8 cellular contexts compared by ENCODE assay signal in the genomic region with DNA sequence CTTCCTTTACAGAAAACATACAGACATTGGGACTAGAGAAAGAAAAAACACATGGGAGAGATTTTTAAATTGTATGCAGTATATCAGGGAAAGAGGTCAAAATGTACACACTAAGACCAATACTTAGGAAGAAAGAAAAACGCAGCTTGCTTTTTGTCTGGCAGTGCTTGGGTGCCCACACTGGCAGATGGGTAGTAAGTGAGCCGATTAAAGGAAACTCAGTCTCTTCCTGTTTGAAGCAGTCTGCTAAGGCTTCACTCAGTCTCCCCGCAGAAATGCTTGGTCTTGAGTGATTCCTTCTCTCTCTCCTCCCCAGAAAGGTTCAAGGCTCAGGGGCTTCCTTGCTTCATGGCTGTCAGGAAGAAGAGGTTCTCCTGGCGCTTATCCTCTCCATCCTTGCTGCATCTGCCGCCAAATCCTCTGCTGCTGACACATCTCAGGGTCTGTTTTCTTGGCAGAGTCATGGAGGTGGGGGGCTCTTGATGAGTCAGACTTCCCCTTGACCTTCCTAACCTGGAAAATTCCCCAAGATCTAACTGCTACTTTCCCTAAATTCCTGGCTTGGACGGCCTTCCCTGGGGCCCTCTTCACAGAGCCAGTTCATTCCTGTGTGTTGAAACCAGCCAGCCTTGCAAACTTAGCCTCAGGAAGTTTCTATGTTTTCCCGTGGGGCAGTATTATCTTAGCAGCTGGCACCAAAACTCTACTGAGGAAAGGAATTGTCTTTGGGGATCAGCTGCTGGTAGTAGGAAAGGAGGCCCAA. TPM values are rescaled to one million over a fixed set of nuclear protein-coding genes. Genes with fewer than 3 reads are reported as not detected.
DNase-seq lines count a peak whose midpoint lies in the region; FAIRE-seq and TF ChIP-seq lines count a peak whose summit lies in the region.

No MANE protein-coding gene starts in this region.

- H3K4me3 ChIP-seq in AG10803 (ENCODE audit: low read length) = no peak overlapping the region

- H3K4me1 Mint-ChIP-seq in immature natural killer cell = peaks cover 47 to 51% of the 10 kb centered on the region in 2 donors

- H3K9me3 Mint-ChIP-seq in immature natural killer cell = no peaks in the 10 kb centered on the region

- no peak for TF ChIP-seq CTCF in AG10803 (conservative IDR thresholded peaks at IDR 0.05; ENCODE audit: low read length)

- H3K27me3 Mint-ChIP-seq in immature natural killer cell (ENCODE audit: low read depth in 3 of 3) = peaks cover 0 to 2% (median 0%) of the 10 kb centered on the region in 3 donors

- no peak for TF ChIP-seq POLR2A in GM12892 (IDR thresholded peaks at IDR 0.05; ENCODE audit: low read depth, low read length)

- H3K27ac Mint-ChIP-seq in immature natural killer cell = peak overlapping the region; percentile 14 to 90 (median 60)

- no peaks in the 10 kb centered on the region for H3K36me3 Mint-ChIP-seq in immature natural killer cell

- FAIRE-seq in urothelium cell line (lab: Jason Lieb, UNC) (no peak), frontal cortex (lab: Jason Lieb, UNC) (no peak), GM12892 (lab: Jason Lieb, UNC) (no peak)

- peak; percentile 73 for DNase-seq in AG10803 (ENCODE audit: low read depth)
- DNase-seq in HCEC 1CT = peak; percentile 30
- DNase-seq in T1000 (lab: John Stamatoyannopoulos, UW) = peak; percentile 52
- peak in 1 of 3 donors; percentile 31 for DNase-seq in immature natural killer cell
- no peak for DNase-seq in urothelium cell line (ENCODE audit: low spot score)
- no peak for DNase-seq in frontal cortex (ENCODE audit: low spot score in 2 of 2)
- DNase-seq in NCI-H1092 (lab: John Stamatoyannopoulos, UW) = no peak
- DNase-seq in GM12892 (ENCODE audit: insufficient read length) = no peak

- peak overlapping the region; percentile 1 to 62 (median 39) for H3K4me3 Mint-ChIP-seq in immature natural killer cell

RNA-seq across cellular contexts. Expression of gene TMSB10, which starts 10.5 kb away (rescaled TPM):
- polyA plus RNA-seq in immature natural killer cell = 1,000 to 10,000 TPM; 4,386 to 7,531 (median 5,397) TPM
- total RNA-seq in frontal cortex = 5,126 TPM
- 4,109 TPM for polyA plus RNA-seq in GM12892 (2012; ENCODE audit: missing spikeins)

RNA-seq across cellular contexts. Expression of gene TRABD2A, which starts 14.1 kb away (rescaled TPM):
- polyA plus RNA-seq in immature natural killer cell = 1 to 10 TPM in 1 of 3 donors, under 1 TPM in 1, not detected in 1; 0.66 to 3.0 TPM
- 0.41 TPM for total RNA-seq in frontal cortex
- polyA plus RNA-seq in GM12892 (2012; ENCODE audit: missing spikeins) = 0.23 TPM

Comparison
In these comparisons a context has a peak if more than half of its experiments do, and no peak if none do; other contexts are left out.
1. DNase-seq: peak in AG10803 (single experiment), HCEC 1CT (single experiment) and T1000 (single experiment); none in urothelium cell line (single experiment), frontal cortex (0 of 2), NCI-H1092 (single experiment) and GM12892 (single experiment).